Comparison of ENCODE assay signal across 16 cellular contexts in genomic region chr13:94369862-94370491, GRCh38.
DNase-seq lines count a peak whose midpoint lies in the region; ATAC-seq and TF ChIP-seq lines count a peak whose summit lies in the region.
"Had no signal": no experiment of that assay in that cellular context is flagged by ENCODE, and none has a peak within 500 bp of the region (broad histone marks: within the 10 kb centered on the region; RNA-seq: fewer than 3 reads in every experiment).

No MANE protein-coding gene starts in this region.

- no peak overlapping the region for H3K4me3 Mint-ChIP-seq in progenitor cell of endocrine pancreas (ENCODE audit: low read depth)
- H3K4me3 Mint-ChIP-seq: CD4-positive, CD25-positive, alpha-beta regulatory T cell had no signal

- peaks cover 8% of the 10 kb centered on the region for H3K36me3 Mint-ChIP-seq in progenitor cell of endocrine pancreas (ENCODE audit: insufficient read depth)
- H3K36me3 Mint-ChIP-seq: CD4-positive, CD25-positive, alpha-beta regulatory T cell had no signal

- peaks cover 10% of the 10 kb centered on the region for H3K4me1 Mint-ChIP-seq in progenitor cell of endocrine pancreas (ENCODE audit: low read depth)
- H3K4me1 Mint-ChIP-seq: CD4-positive, CD25-positive, alpha-beta regulatory T cell had no signal

- intact Hi-C loops in left ventricle myocardium superior (cut with micrococcal nuclease): no loop called here

- H3K9me3 Mint-ChIP-seq in progenitor cell of endocrine pancreas (ENCODE audit: low read depth): peaks cover 15% of the 10 kb centered on the region

- ATAC-seq in left ventricle myocardium superior: peak; percentile 98

- no peak for TF ChIP-seq CTCF in progenitor cell of endocrine pancreas (IDR thresholded peaks at IDR 0.05; ENCODE audit: unreplicated experiment)

- DNase-seq in DMS53 (lab: John Stamatoyannopoulos, UW) (peak; percentile 0), DMS53 treated with DMSO at 0.1 percent for 48 hours (lab: John Stamatoyannopoulos, UW; ENCODE audit: unreplicated experiment) (no peak), amniotic epithelial cell (ENCODE audit: low read depth) (peak; percentile 34), left ventricle myocardium superior (no peak), progenitor cell of endocrine pancreas (ENCODE audit: low spot score, unreplicated experiment) (no peak), HPDE6-E6E7 (ENCODE audit: extremely low spot score) (no peak), middle frontal gyrus (ENCODE audit: extremely low spot score, low spot score) (no peak)
- DNase-seq in activated CD4-positive, alpha-beta T cell treated with anti-CD3 and anti-CD28 coated beads for 1 hour: no peak
- DNase-seq: activated CD8-positive, alpha-beta memory T cell treated with anti-CD3 and anti-CD28 coated beads for 24 hours; CD4-positive, CD25-positive, alpha-beta regulatory T cell; EL; mammary epithelial cell; NCI-H187 treated with DMSO at 0.1 percent for 48 hours; NCI-H774; trophoblast cell; WERI-Rb-1 had no signal

- peak overlapping the region; percentile 12 for H3K27ac Mint-ChIP-seq in progenitor cell of endocrine pancreas
- H3K27ac Mint-ChIP-seq: CD4-positive, CD25-positive, alpha-beta regulatory T cell had no signal

- no peaks in the 10 kb centered on the region for H3K27me3 Mint-ChIP-seq in progenitor cell of endocrine pancreas

Comparison
In these comparisons a context has a peak if more than half of its experiments do, and no peak if none do; other contexts are left out.
1. DNase-seq: peak in DMS53 (single experiment) and amniotic epithelial cell (single experiment); none in DMS53 treated with DMSO at 0.1 percent for 48 hours (single experiment), left ventricle myocardium superior (single experiment), progenitor cell of endocrine pancreas (single experiment), HPDE6-E6E7 (single experiment), activated CD4-positive, alpha-beta T cell treated with anti-CD3 and anti-CD28 coated beads for 1 hour (single experiment) and middle frontal gyrus (single experiment).